Comparison of ENCODE assay signal across 19 cellular contexts in the genomic region with DNA sequence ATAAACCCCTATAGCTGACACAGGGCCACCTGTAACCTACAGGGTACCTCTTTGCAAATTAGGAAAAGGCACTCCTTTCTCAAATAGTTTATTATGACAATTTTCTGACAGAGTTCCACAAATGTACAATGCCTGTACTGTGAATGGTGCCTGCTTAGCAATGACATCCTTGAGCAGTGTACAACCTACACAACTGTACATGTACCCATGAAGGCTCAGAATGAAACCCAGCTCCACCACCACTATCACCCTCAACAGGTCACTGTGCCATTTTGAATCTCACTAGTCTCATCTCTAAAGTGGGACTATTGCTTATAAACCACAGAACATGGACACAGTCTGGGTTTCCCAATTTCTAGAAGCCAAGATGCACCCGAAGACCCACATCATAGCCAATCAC.
"Had no signal": no experiment of that assay in that cellular context is flagged by ENCODE, and none has a peak within 500 bp of the region (broad histone marks: within the 10 kb centered on the region; RNA-seq: fewer than 3 reads in every experiment).

No MANE protein-coding gene starts in this region.

- DNase-seq: activated CD4-positive, alpha-beta T cell treated with anti-CD3 and anti-CD28 coated beads for 48 hours; activated naive CD8-positive, alpha-beta T cell treated with anti-CD3 and anti-CD28 coated beads, Interleukin-2, amount 10 ng/mL, durations not matched to agents 7 days and 5 days; activated T-cell treated with anti-CD3 and anti-CD28 coated beads for 4 hours; central memory CD4-positive, alpha-beta T cell; cortex of kidney; effector memory CD4-positive, alpha-beta T cell; immature natural killer cell; naive B cell; nucleus accumbens; stimulated activated CD4-positive, alpha-beta T cell treated with anti-CD3 and anti-CD28 coated beads, Interleukin-12 subunit alpha, Interleukin-12 subunit beta, amount 100 ng/mL, for 4 hours; stimulated activated naive CD4-positive, alpha-beta T cell treated with Interleukin-2 at 50 U/mL for 16 hours; WERI-Rb-1 had no signal

- H3K4me3 Mint-ChIP-seq: activated naive CD8-positive, alpha-beta T cell treated with anti-CD3 and anti-CD28 coated beads, Interleukin-2, amount 10 ng/mL, durations not matched to agents 7 days and 5 days; immature natural killer cell had no signal

- H3K27ac ChIP-seq: epithelial cell of prostate, SJSA1, upper lobe of right lung, WERI-Rb-1 had no signal

- H3K27me3 Mint-ChIP-seq: activated naive CD8-positive, alpha-beta T cell treated with anti-CD3 and anti-CD28 coated beads, Interleukin-2, amount 10 ng/mL, durations not matched to agents 7 days and 5 days; naive B cell; progenitor cell of endocrine pancreas had no signal

- H3K27ac Mint-ChIP-seq: activated naive CD8-positive, alpha-beta T cell treated with anti-CD3 and anti-CD28 coated beads, Interleukin-2, amount 10 ng/mL, durations not matched to agents 7 days and 5 days; activated T-helper 2 cell treated with anti-CD3 and anti-CD28 coated beads, Interferon-gamma antibody, Interleukin-2, Interleukin-4, amounts not matched to agents 10 μg/mL and 5 μg/mL and 100 μg/mL, durations not matched to agents 14 hours and 24 hours and 36 hours; immature natural killer cell; progenitor cell of endocrine pancreas had no signal

- H3K9me3 ChIP-seq: SJSA1, upper lobe of right lung had no signal

- H3K36me3 Mint-ChIP-seq: naive B cell had no signal

- H3K9me3 Mint-ChIP-seq: activated naive CD8-positive, alpha-beta T cell treated with anti-CD3 and anti-CD28 coated beads, Interleukin-2, amount 10 ng/mL, durations not matched to agents 7 days and 5 days; activated T-helper 2 cell treated with anti-CD3 and anti-CD28 coated beads, Interferon-gamma antibody, Interleukin-2, Interleukin-4, amounts not matched to agents 10 μg/mL and 5 μg/mL and 100 μg/mL, durations not matched to agents 14 hours and 24 hours and 36 hours; immature natural killer cell; naive B cell had no signal

- H3K27me3 ChIP-seq: SJSA1, upper lobe of right lung had no signal

- ATAC-seq: sciatic nerve, upper lobe of right lung had no signal

- H3K4me3 ChIP-seq: lung, SJSA1, upper lobe of right lung had no signal
